8 cellular contexts compared by ENCODE assay signal in genomic region chr22:44181033-44181911, GRCh38. TPM values are rescaled to one million over a fixed set of nuclear protein-coding genes. Genes with fewer than 3 reads are reported as not detected.
DNase-seq lines count a peak whose midpoint lies in the region; ATAC-seq lines count a peak whose summit lies in the region.

No MANE protein-coding gene starts in this region.

- no peaks in the 10 kb centered on the region for H3K27me3 Mint-ChIP-seq in activated T-cell treated with anti-CD3 and anti-CD28 coated beads, Interleukin-2, amount 50 U/mL, for 72 hours (ENCODE audit: low read depth)

- peaks cover 26% of the 10 kb centered on the region for H3K4me1 Mint-ChIP-seq in activated T-cell treated with anti-CD3 and anti-CD28 coated beads, Interleukin-2, amount 50 U/mL, for 72 hours (ENCODE audit: low read depth)
- H3K4me1 Mint-ChIP-seq in stimulated activated effector memory CD8-positive, alpha-beta T cell treated with anti-CD3 and anti-CD28 coated beads, Interleukin-12 subunit alpha, Interleukin-12 subunit beta, amount 100 ng/mL, for 72 hours, result peaks cover 31% of the 10 kb centered on the region

- no peaks in the 10 kb centered on the region for H3K9me3 Mint-ChIP-seq in activated T-cell treated with anti-CD3 and anti-CD28 coated beads, Interleukin-2, amount 50 U/mL, for 72 hours
- no peaks in the 10 kb centered on the region for H3K9me3 Mint-ChIP-seq in stimulated activated effector memory CD8-positive, alpha-beta T cell treated with anti-CD3 and anti-CD28 coated beads, Interleukin-12 subunit alpha, Interleukin-12 subunit beta, amount 100 ng/mL, for 72 hours

- H3K36me3 Mint-ChIP-seq in activated T-cell treated with anti-CD3 and anti-CD28 coated beads, Interleukin-2, amount 50 U/mL, for 72 hours (ENCODE audit: insufficient read depth in 2 of 2), result peaks cover 0 to 2% of the 10 kb centered on the region in 2 donors
- H3K36me3 Mint-ChIP-seq in stimulated activated effector memory CD8-positive, alpha-beta T cell treated with anti-CD3 and anti-CD28 coated beads, Interleukin-12 subunit alpha, Interleukin-12 subunit beta, amount 100 ng/mL, for 72 hours, result peaks cover 7% of the 10 kb centered on the region

- DNase-seq in GDM1 (lab: John Stamatoyannopoulos, UW) (peak; percentile 88), NOMO-1 treated with DMSO at 0.1 percent for 48 hours (lab: John Stamatoyannopoulos, UW; ENCODE audit: unreplicated experiment) (peak; percentile 67), left lobe of liver (ENCODE audit: low spot score) (no peak), DMS114 treated with DMSO at 0.1 percent for 48 hours (lab: John Stamatoyannopoulos, UW; ENCODE audit: unreplicated experiment) (no peak)
- DNase-seq in activated T-cell treated with anti-CD3 and anti-CD28 coated beads, Interleukin-2, amount 50 U/mL, for 72 hours, result peak; percentile 67 to 75
- DNase-seq in stimulated activated effector memory CD8-positive, alpha-beta T cell treated with anti-CD3 and anti-CD28 coated beads, Interleukin-12 subunit alpha, Interleukin-12 subunit beta, amount 100 ng/mL, for 72 hours (ENCODE audit: low spot score in 2 of 2), result peak; percentile 28 to 77

- peak overlapping the region; percentile 80 for H3K27ac Mint-ChIP-seq in activated T-cell treated with anti-CD3 and anti-CD28 coated beads, Interleukin-2, amount 50 U/mL, for 72 hours
- H3K27ac Mint-ChIP-seq in stimulated activated effector memory CD8-positive, alpha-beta T cell treated with anti-CD3 and anti-CD28 coated beads, Interleukin-12 subunit alpha, Interleukin-12 subunit beta, amount 100 ng/mL, for 72 hours, result peak overlapping the region; percentile 85

- peak; percentile 76 to 83 for ATAC-seq in activated T-cell treated with anti-CD3 and anti-CD28 coated beads, Interleukin-2, amount 50 U/mL, for 72 hours (replicated peaks in 1 of 2)
- peak; percentile 49 for ATAC-seq in left lobe of liver
- peak; percentile 82 for ATAC-seq in stimulated activated effector memory CD8-positive, alpha-beta T cell treated with anti-CD3 and anti-CD28 coated beads, Interleukin-12 subunit alpha, Interleukin-12 subunit beta, amount 100 ng/mL, for 72 hours
- ATAC-seq in HG03097 (IDR thresholded peaks at IDR 0.05; ENCODE audit: low FRiP score, unreplicated experiment), result no peak
- no peak for ATAC-seq in GM18861 (IDR thresholded peaks at IDR 0.05; ENCODE audit: unreplicated experiment)

- peak overlapping the region; percentile 79 to 85 for H3K4me3 Mint-ChIP-seq in activated T-cell treated with anti-CD3 and anti-CD28 coated beads, Interleukin-2, amount 50 U/mL, for 72 hours
- H3K4me3 Mint-ChIP-seq in stimulated activated effector memory CD8-positive, alpha-beta T cell treated with anti-CD3 and anti-CD28 coated beads, Interleukin-12 subunit alpha, Interleukin-12 subunit beta, amount 100 ng/mL, for 72 hours, result peak overlapping the region; percentile 73

RNA-seq across cellular contexts. Expression of gene PARVG, which starts 0.5 kb away (rescaled TPM):
- total RNA-seq in activated T-cell treated with anti-CD3 and anti-CD28 coated beads, Interleukin-2, amount 50 U/mL, for 72 hours, result 10 to 100 TPM; 74.9 to 81.5 TPM
- 3.9 TPM for total RNA-seq in left lobe of liver

Comparison
In these comparisons a context has a peak if more than half of its experiments do, and no peak if none do; other contexts are left out.
1. DNase-seq: peak in GDM1 (single experiment), NOMO-1 treated with DMSO at 0.1 percent for 48 hours (single experiment), activated T-cell treated with anti-CD3 and anti-CD28 coated beads, Interleukin-2, amount 50 U/mL, for 72 hours (2 of 2) and stimulated activated effector memory CD8-positive, alpha-beta T cell treated with anti-CD3 and anti-CD28 coated beads, Interleukin-12 subunit alpha, Interleukin-12 subunit beta, amount 100 ng/mL, for 72 hours (2 of 2); none in left lobe of liver (single experiment) and DMS114 treated with DMSO at 0.1 percent for 48 hours (single experiment).
2. ATAC-seq: peak in activated T-cell treated with anti-CD3 and anti-CD28 coated beads, Interleukin-2, amount 50 U/mL, for 72 hours (2 of 2), left lobe of liver (single experiment) and stimulated activated effector memory CD8-positive, alpha-beta T cell treated with anti-CD3 and anti-CD28 coated beads, Interleukin-12 subunit alpha, Interleukin-12 subunit beta, amount 100 ng/mL, for 72 hours (single experiment); none in HG03097 (single experiment) and GM18861 (single experiment).
3. RNA of gene PARVG, which starts 0.5 kb away (total RNA-seq): 74.9 to 81.5 TPM in activated T-cell treated with anti-CD3 and anti-CD28 coated beads, Interleukin-2, amount 50 U/mL, for 72 hours; 3.9 TPM in left lobe of liver (single experiment); every median in the first group is over 10 times any median in the second.